15 cellular contexts compared by ENCODE assay signal in the genomic region with DNA sequence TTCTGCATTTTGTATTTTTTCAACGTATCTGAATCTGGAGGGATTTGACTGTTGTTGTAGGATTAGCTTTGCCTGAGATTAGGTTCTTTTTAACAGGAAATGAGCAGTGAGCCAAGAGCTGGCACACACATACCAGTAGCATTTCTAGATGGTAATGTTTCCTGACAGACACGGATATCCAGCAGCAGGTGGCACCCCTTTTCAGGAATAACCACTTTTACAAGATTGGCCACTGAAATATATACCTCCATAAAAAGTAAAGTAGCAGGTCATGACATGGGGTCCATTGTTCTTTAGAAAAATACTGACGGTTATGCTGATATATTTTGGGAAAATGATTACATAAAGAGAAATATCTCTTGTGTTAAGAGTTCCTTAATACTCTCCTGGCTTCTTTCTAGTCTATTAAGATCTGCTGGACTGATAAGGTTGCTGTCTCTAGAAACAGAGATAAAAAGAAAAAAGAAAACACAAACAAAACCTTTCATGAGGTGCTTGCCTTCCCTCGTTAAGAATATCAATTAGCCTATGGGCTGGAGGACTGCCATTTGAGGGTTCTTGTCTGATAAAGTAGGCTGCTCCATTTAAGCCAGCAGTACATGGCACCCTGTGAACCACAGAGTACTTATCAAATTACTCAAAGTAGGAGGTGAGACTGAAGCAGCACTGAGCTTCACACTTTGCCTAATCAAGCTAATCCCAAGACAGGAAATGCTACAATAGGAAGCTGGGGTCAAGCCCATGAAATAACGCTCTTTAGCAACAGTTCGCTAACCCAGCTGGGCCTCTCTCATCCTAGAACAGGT.
DNase-seq lines count a peak whose midpoint lies in the region; ATAC-seq and TF ChIP-seq lines count a peak whose summit lies in the region.
"Had no signal": no experiment of that assay in that cellular context is flagged by ENCODE, and none has a peak within 500 bp of the region (broad histone marks: within the 10 kb centered on the region; RNA-seq: fewer than 3 reads in every experiment).

No MANE protein-coding gene starts in this region.

- no peak overlapping the region for H3K9ac ChIP-seq in mesendoderm (ENCODE audit: low read length)

- H3K4me2 ChIP-seq in mesendoderm (ENCODE audit: low read length): no peak overlapping the region
- H3K4me2 ChIP-seq: GM23338 had no signal

- no peaks in the 10 kb centered on the region for H3K79me1 ChIP-seq in mesendoderm (ENCODE audit: low read length)

- no peak overlapping the region for H3K23ac ChIP-seq in mesendoderm (ENCODE audit: low read length)

- no peak overlapping the region for H3K27ac ChIP-seq in mesendoderm (ENCODE audit: low read depth, low read length)

- peak overlapping the region in 1 of 10 donors; percentile 2 for H3K4me3 Mint-ChIP-seq in naive thymus-derived CD8-positive, alpha-beta T cell
- H3K4me3 Mint-ChIP-seq: activated naive CD8-positive, alpha-beta T cell treated with anti-CD3 and anti-CD28 coated beads, Interleukin-2, amount 50 U/mL, for 24 hours; GM23338 had no signal

- no peaks in the 10 kb centered on the region for H3K27me3 ChIP-seq in mesendoderm (ENCODE audit: insufficient read depth, low read length, poor library complexity)
- H3K27me3 ChIP-seq: left lung had no signal

- no peaks in the 10 kb centered on the region for H3K36me3 Mint-ChIP-seq in naive thymus-derived CD8-positive, alpha-beta T cell

- H3K4me1 Mint-ChIP-seq in naive thymus-derived CD8-positive, alpha-beta T cell: peaks cover 0 to 19% (median 4%) of the 10 kb centered on the region in 4 donors

- no peak overlapping the region for H3K56ac ChIP-seq in mesendoderm (ENCODE audit: low read length)

- POLR2A ChIA-PET in naive thymus-derived CD8-positive, alpha-beta T cell (lab: Charles Lee): no interaction called here

- no peak overlapping the region for H4K5ac ChIP-seq in mesendoderm (ENCODE audit: low read length)

- peaks cover 4% of the 10 kb centered on the region for H3K4me1 ChIP-seq in mesendoderm (ENCODE audit: control insufficient read depth, low read depth, low read length)

- H2BK120ac ChIP-seq in mesendoderm (ENCODE audit: low read depth, low read length): no peak overlapping the region

- peak; percentile 39 for DNase-seq in DMS79 (lab: John Stamatoyannopoulos, UW)
- DNase-seq in MV-4-11 (lab: John Stamatoyannopoulos, UW): peak; percentile 51
- DNase-seq in SKM-1 (lab: John Stamatoyannopoulos, UW; ENCODE audit: unreplicated experiment): peak; percentile 1
- peak; percentile 93 for DNase-seq in mesendoderm
- no peak for DNase-seq in GM10266 (ENCODE audit: extremely low spot score)
- DNase-seq in naive thymus-derived CD8-positive, alpha-beta T cell: no peak
- no peak for DNase-seq in pons (ENCODE audit: low spot score)
- DNase-seq: activated CD8-positive, alpha-beta memory T cell treated with anti-CD3 and anti-CD28 coated beads, Interleukin-2, amount 50 U/mL, for 48 hours; activated naive CD8-positive, alpha-beta T cell treated with anti-CD3 and anti-CD28 coated beads, Interleukin-2, amount 50 U/mL, for 24 hours; effector CD4-positive, alpha-beta T cell; left lung; nucleus accumbens had no signal

- H3K9me3 Mint-ChIP-seq in naive thymus-derived CD8-positive, alpha-beta T cell: no peaks in the 10 kb centered on the region
- H3K9me3 Mint-ChIP-seq: activated naive CD8-positive, alpha-beta T cell treated with anti-CD3 and anti-CD28 coated beads, Interleukin-2, amount 50 U/mL, for 24 hours had no signal

- H3K79me2 ChIP-seq in mesendoderm (ENCODE audit: control insufficient read depth, insufficient read depth, low read length): no peaks in the 10 kb centered on the region

- H2BK5ac ChIP-seq in mesendoderm (ENCODE audit: low read length): no peak overlapping the region

- no peak overlapping the region for H2BK15ac ChIP-seq in mesendoderm (replicated peaks; ENCODE audit: low read depth)

- no peak overlapping the region for H3K4me3 ChIP-seq in mesendoderm (ENCODE audit: low read length)
- H3K4me3 ChIP-seq: GM23338, K562, left lung had no signal

- no peak overlapping the region for H3K4ac ChIP-seq in mesendoderm (ENCODE audit: low read depth, low read length)

- H3K36me3 ChIP-seq in mesendoderm (ENCODE audit: control insufficient read depth, insufficient read depth, low read length): no peaks in the 10 kb centered on the region
- H3K36me3 ChIP-seq: left lung had no signal

- peaks cover 0 to 12% (median 1%) of the 10 kb centered on the region in 5 donors for H3K27me3 Mint-ChIP-seq in naive thymus-derived CD8-positive, alpha-beta T cell

- ATAC-seq in HG03025 (IDR thresholded peaks at IDR 0.05; ENCODE audit: low FRiP score, unreplicated experiment): no peak
- ATAC-seq in naive thymus-derived CD8-positive, alpha-beta T cell: no peak
- ATAC-seq: activated naive CD8-positive, alpha-beta T cell treated with anti-CD3 and anti-CD28 coated beads, Interleukin-2, amount 50 U/mL, for 24 hours; GM23338; K562; left lung had no signal

- no peak for TF ChIP-seq CTCF in GM10266 (IDR thresholded peaks at IDR 0.05; ENCODE audit: control insufficient read depth, insufficient read depth, low read depth, missing control alignments)

- no peak overlapping the region for H2AK5ac ChIP-seq in mesendoderm (ENCODE audit: low read length)

- no CpG with 5 or more reads among the region's 6 CpGs for WGBS in mesendoderm (ENCODE audit: extremely low coverage, insufficient coverage, low lambda C conversion rate)

- H4K8ac ChIP-seq in mesendoderm (ENCODE audit: low read depth, low read length): no peak overlapping the region

- H3K18ac ChIP-seq in mesendoderm (ENCODE audit: low read length): no peak overlapping the region

- H3K27ac Mint-ChIP-seq in naive thymus-derived CD8-positive, alpha-beta T cell: no peak overlapping the region
- H3K27ac Mint-ChIP-seq: activated naive CD8-positive, alpha-beta T cell treated with anti-CD3 and anti-CD28 coated beads, Interleukin-2, amount 50 U/mL, for 24 hours; GM23338 had no signal

Comparison
In these comparisons a context has a peak if more than half of its experiments do, and no peak if none do; other contexts are left out.
1. DNase-seq: peak in DMS79 (single experiment), MV-4-11 (single experiment), SKM-1 (single experiment) and mesendoderm (single experiment); none in GM10266 (single experiment), naive thymus-derived CD8-positive, alpha-beta T cell (0 of 10) and pons (single experiment).